8 cellular contexts compared by ENCODE assay signal in the genomic region with DNA sequence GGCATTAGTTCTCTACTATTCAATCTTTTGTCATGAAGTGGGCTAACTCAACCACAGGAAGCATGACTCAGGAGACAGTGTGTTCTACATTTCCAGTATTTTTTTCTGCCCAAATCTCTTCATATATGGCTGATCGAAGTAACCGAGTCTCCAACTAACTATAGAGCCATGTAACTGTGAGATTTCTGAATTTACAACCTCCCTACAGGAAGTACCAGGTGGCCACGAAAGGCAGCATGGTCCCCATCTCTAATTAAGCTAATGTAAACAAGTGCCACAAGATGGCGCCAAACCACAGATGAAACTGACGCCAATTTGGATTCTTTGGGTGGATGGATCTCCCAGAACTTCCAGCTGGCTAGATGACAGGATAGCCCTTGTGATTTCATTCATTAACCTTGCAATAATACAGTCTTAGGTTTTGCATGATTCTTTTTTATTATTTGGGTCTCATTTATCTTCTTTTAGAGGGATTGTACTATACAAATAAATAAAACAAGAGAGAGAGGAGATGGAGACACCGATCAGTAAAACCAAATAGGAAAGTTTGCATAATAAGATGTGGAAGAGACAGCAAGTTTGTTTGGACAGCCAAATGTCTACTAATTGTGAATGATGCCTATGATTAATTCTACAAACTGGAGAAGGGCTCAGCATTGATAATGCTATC. TPM values are rescaled to one million over a fixed set of nuclear protein-coding genes. Genes with fewer than 3 reads are reported as not detected.
A peak's percentile ranks its signal among the peaks of the same experiment; 100 is the strongest.
DNase-seq lines count a peak whose midpoint lies in the region; ATAC-seq and TF ChIP-seq lines count a peak whose summit lies in the region.

No MANE protein-coding gene starts in this region.

- no peaks in the 10 kb centered on the region for H3K9me3 ChIP-seq in HCT116 (ENCODE audit: control insufficient read depth in 1 of 2, insufficient read depth in 1 of 2, low read depth in 1 of 2, low read length in 2 of 2)
- no peaks in the 10 kb centered on the region for H3K9me3 ChIP-seq in MG63
- H3K9me3 ChIP-seq in SU-DHL-6 (ENCODE audit: insufficient read depth, low read length) = no peaks in the 10 kb centered on the region
- H3K9me3 ChIP-seq in left ventricle myocardium inferior (replicated peaks) = no peaks in the 10 kb centered on the region
- no peaks in the 10 kb centered on the region for H3K9me3 ChIP-seq in sigmoid colon

- H3K27ac ChIP-seq in HCT116 (ENCODE audit: low read depth, low read length) (no peak overlapping the region), SU-DHL-6 (ENCODE audit: low read depth, low read length) (no peak overlapping the region), left ventricle myocardium inferior (replicated peaks) (no peak overlapping the region), sigmoid colon (no peak overlapping the region)

- H3K9me2 ChIP-seq in HCT116 (ENCODE audit: insufficient read depth) = no peaks in the 10 kb centered on the region
- no peaks in the 10 kb centered on the region for H3K9me2 ChIP-seq in SU-DHL-6 (replicated peaks; ENCODE audit: insufficient read depth, low read length)

- DNase-seq in HCT116 (ENCODE audit: low read depth, low spot score) (peak; percentile 51), MG63 (peak; percentile 33), left ventricle myocardium inferior (peak; percentile 20), sigmoid colon (no peak), cerebellar nuclear complex (lab: John Stamatoyannopoulos, UW) (no peak)
- DNase-seq in activated naive CD8-positive, alpha-beta T cell treated with anti-CD3 and anti-CD28 coated beads, Interleukin-2, amount 50 U/mL, for 16 hours (ENCODE audit: low read depth, low spot score) = peak; percentile 18

- TF ChIP-seq EP300 in sigmoid colon (IDR thresholded peaks at IDR 0.05) = no peak

- no TSS peak for BruUV-seq in HCT116 (replicated peaks; lab: Mats Ljungman, UMichigan)

- TF ChIP-seq CTCF in GM12872 (IDR thresholded peaks at IDR 0.05; ENCODE audit: insufficient read depth, low read depth, low read length) = peak; percentile 64
- peak; percentile 60 to 83 (median 65); a peak in 5 of 6 replicates for TF ChIP-seq CTCF in HCT116 (IDR thresholded peaks at IDR 0.05 in 2 of 3, conservative IDR thresholded peaks at IDR 0.05 in 1 of 3; ENCODE audit: borderline replicate concordance in 1 of 3, insufficient read depth in 1 of 3, low read depth in 2 of 3, low read length in 2 of 3)
- TF ChIP-seq CTCF in SU-DHL-6 (IDR thresholded peaks at IDR 0.05; ENCODE audit: insufficient read depth, low read length, poor library complexity, severe bottlenecking) = peak; percentile 56
- TF ChIP-seq CTCF in left ventricle myocardium inferior (IDR thresholded peaks at IDR 0.05; ENCODE audit: borderline replicate concordance) = peak; percentile 66
- TF ChIP-seq CTCF in sigmoid colon (IDR thresholded peaks at IDR 0.05) = peak in 3 of 4 experiments; percentile 11 to 43 (median 20)

- H3F3A ChIP-seq in SU-DHL-6 (ENCODE audit: insufficient read depth) = no peaks in the 10 kb centered on the region

- H3K79me2 ChIP-seq in HCT116 (ENCODE audit: insufficient read depth, low read length) (no peaks in the 10 kb centered on the region), SU-DHL-6 (ENCODE audit: insufficient read depth, low read length) (no peaks in the 10 kb centered on the region)

- H2AFZ ChIP-seq in HCT116 (ENCODE audit: low read depth, low read length, poor library complexity, severe bottlenecking) (peak overlapping the region; percentile 67), SU-DHL-6 (ENCODE audit: low read depth, low read length, severe bottlenecking) (peak overlapping the region; percentile 81)

- H3K4me3 ChIP-seq in HCT116 (replicated peaks in 1 of 2; ENCODE audit: low read depth in 1 of 2, low read length in 2 of 2) = no peak overlapping the region
- no peak overlapping the region for H3K4me3 ChIP-seq in MG63
- no peak overlapping the region for H3K4me3 ChIP-seq in SU-DHL-6 (ENCODE audit: insufficient read depth, low read length, poor library complexity, severe bottlenecking)
- H3K4me3 ChIP-seq in left ventricle myocardium inferior = no peak overlapping the region
- no peak overlapping the region for H3K4me3 ChIP-seq in sigmoid colon

- no peaks in the 10 kb centered on the region for H3K4me1 ChIP-seq in HCT116 (ENCODE audit: control insufficient read depth in 1 of 2, insufficient read depth in 2 of 2, low read length in 2 of 2)
- H3K4me1 ChIP-seq in left ventricle myocardium inferior = no peaks in the 10 kb centered on the region
- H3K4me1 ChIP-seq in sigmoid colon = no peaks in the 10 kb centered on the region

- ATAC-seq in HCT116 = peak; percentile 82

- H3K27me3 ChIP-seq in HCT116 (ENCODE audit: insufficient read depth, low read length) = no peaks in the 10 kb centered on the region
- H3K27me3 ChIP-seq in MG63 = no peaks in the 10 kb centered on the region
- no peaks in the 10 kb centered on the region for H3K27me3 ChIP-seq in SU-DHL-6 (ENCODE audit: low read length)
- H3K27me3 ChIP-seq in left ventricle myocardium inferior (ENCODE audit: low read depth) = no peaks in the 10 kb centered on the region
- no peaks in the 10 kb centered on the region for H3K27me3 ChIP-seq in sigmoid colon

- no peak overlapping the region for H3K4me2 ChIP-seq in HCT116 (ENCODE audit: low read length)
- peak overlapping the region; percentile 43 for H3K4me2 ChIP-seq in SU-DHL-6 (ENCODE audit: low read depth, low read length, poor library complexity, severe bottlenecking)

- H4K20me1 ChIP-seq in HCT116 (ENCODE audit: insufficient read depth) (no peaks in the 10 kb centered on the region), SU-DHL-6 (ENCODE audit: low read depth, low read length) (no peaks in the 10 kb centered on the region)

- no peak for TF ChIP-seq POLR2A in HCT116 (IDR thresholded peaks at IDR 0.05; ENCODE audit: borderline replicate concordance, extremely low read depth, insufficient read depth, insufficient read length)
- TF ChIP-seq POLR2A in sigmoid colon (IDR thresholded peaks at IDR 0.05) = no peak

- CTCF ChIA-PET in HCT116 (lab: Charles Lee) = interaction anchor here (0.6 to 1.7 kb wide), 15 partner anchors 8 to 402 kb away, joined by 3 to 27 read pairs (median 5); no protein-coding TSS in a partner anchor

- POLR2A ChIA-PET in HCT116 (lab: Charles Lee) = no interaction called here

- H3K9ac ChIP-seq in HCT116 (ENCODE audit: low read length) (no peak overlapping the region), SU-DHL-6 (ENCODE audit: low read length) (no peak overlapping the region; the same call in 1 of the 2 replicates)

- RAD21 ChIA-PET in HCT116 (lab: Charles Lee; ENCODE audit: low non-redundant PET in 1 of 2, low total read pairs in 2 of 2, uncharacterized antibody in 2 of 2, unreplicated experiment in 2 of 2) = interaction anchor here in 1 of 2 experiments (0.8 kb wide), 1 partner anchor 149 kb away, joined by 3 read pairs; no protein-coding TSS in a partner anchor

- 17 to 22% methylated on average over 6 of the region's 6 CpGs for WGBS in sigmoid colon, 2 donors

- H3K36me3 ChIP-seq in HCT116 (ENCODE audit: control insufficient read depth in 1 of 2, insufficient read depth in 2 of 2, low read length in 2 of 2) (no peaks in the 10 kb centered on the region), MG63 (no peaks in the 10 kb centered on the region), SU-DHL-6 (ENCODE audit: low read length) (no peaks in the 10 kb centered on the region), left ventricle myocardium inferior (no peaks in the 10 kb centered on the region), sigmoid colon (no peaks in the 10 kb centered on the region)

- intact Hi-C loops in HCT116 (cut with micrococcal nuclease) (loop anchor here (1.0 to 2.0 kb wide), 2 partner anchors 112 to 148 kb away; no protein-coding TSS in a partner anchor), left ventricle myocardium inferior (cut with micrococcal nuclease) (no loop called here), sigmoid colon (cut with DNase I) (loop anchor here (2.0 kb wide), 1 partner anchor 148 kb away; no protein-coding TSS in a partner anchor)

- TF ChIP-seq RAD21 in HCT116 (IDR thresholded peaks at IDR 0.05; ENCODE audit: low read depth) = peak; percentile 71

TF ChIP-seq in HCT116, 20 proteins besides CTCF, POLR2A, EP300 and RAD21 (continues in another document):
- TF ChIP-seq ZNF274 (IDR thresholded peaks at IDR 0.05; ENCODE audit: low read depth, low read length) = no peak
- no peak for TF ChIP-seq ZBTB33 (IDR thresholded peaks at IDR 0.05; ENCODE audit: extremely low read depth, insufficient replicate concordance, low read length)
- no peak for TF ChIP-seq ZFX (IDR thresholded peaks at IDR 0.05)
- TF ChIP-seq FOSL1 (IDR thresholded peaks at IDR 0.05; ENCODE audit: low read depth) = no peak
- no peak for TF ChIP-seq EZH2 (IDR thresholded peaks at IDR 0.05)
- TF ChIP-seq EGR1 (IDR thresholded peaks at IDR 0.05; ENCODE audit: low read depth) = no peak
- 0 out of 2 replicates have a peak, but pooled peaks have one; percentile 14 for TF ChIP-seq CBX3 (IDR thresholded peaks at IDR 0.05; ENCODE audit: low read depth)
- TF ChIP-seq SRF (IDR thresholded peaks at IDR 0.05; ENCODE audit: low read depth) = no peak
- no peak for TF ChIP-seq SIN3A (IDR thresholded peaks at IDR 0.05; ENCODE audit: low read depth)
- TF ChIP-seq ATF3 (IDR thresholded peaks at IDR 0.05) = no peak
- TF ChIP-seq JUND (IDR thresholded peaks at IDR 0.05) = no peak
- TF ChIP-seq ELF1 (IDR thresholded peaks at IDR 0.05; ENCODE audit: borderline replicate concordance, low read depth) = no peak

RNA-seq across cellular contexts. Expression of gene ARHGAP15, which starts 18.3 kb away (rescaled TPM):
- total RNA-seq in HCT116 (2021; ENCODE audit: unreplicated experiment) (0.42 TPM), left ventricle myocardium inferior (7.0 TPM), sigmoid colon (10 to 100 TPM in 1 of 4 donors, 1 to 10 TPM in 3; 4.8 to 11.1 (median 7.8) TPM)
- not detected in 2 replicates for polyA plus RNA-seq in HCT116 (2012)
- total RNA-seq in MG63 (2014; rRNA removed; shearing (Covaris generic); ENCODE audit: low replicate concordance) = not detected in 2 replicates
- polyA plus RNA-seq in sigmoid colon = 10 to 100 TPM in 1 of 3 donors, 1 to 10 TPM in 2; 3.7 to 16.4 (median 6.0) TPM

Comparison
In these comparisons a context has a peak if more than half of its experiments do, and no peak if none do; other contexts are left out.
1. DNase-seq: peak in HCT116 (single experiment), MG63 (single experiment), activated naive CD8-positive, alpha-beta T cell treated with anti-CD3 and anti-CD28 coated beads, Interleukin-2, amount 50 U/mL, for 16 hours (single experiment) and left ventricle myocardium inferior (single experiment); none in sigmoid colon (single experiment) and cerebellar nuclear complex (0 of 2).
2. Peak in every context shown above with its lines, with median percentiles within 50 percentile points of each other: CTCF ChIP-seq.